Comparison of ENCODE assay signal across 1 cellular context in genomic region chr14:73695997-73696396, GRCh38.
TF ChIP-seq lines count a peak whose summit lies in the region.

No MANE protein-coding gene starts in this region.

TF ChIP-seq in GM23338, 12 proteins besides CTCF, POLR2A, EP300 and RAD21 (continued from another document):
- TF ChIP-seq ZNF462 (CRISPR knock-in tag; IDR thresholded peaks at IDR 0.05): no peak
- TF ChIP-seq JUNB (IDR thresholded peaks at IDR 0.05; ENCODE audit: unreplicated experiment): no peak
- TF ChIP-seq ETS1 (IDR thresholded peaks at IDR 0.05): no peak
- no peak for TF ChIP-seq CREB1 (CRISPR knock-in tag; IDR thresholded peaks at IDR 0.05; ENCODE audit: low read depth)
- TF ChIP-seq EZH2phosphoT487 (IDR thresholded peaks at IDR 0.05; ENCODE audit: unreplicated experiment): no peak
- TF ChIP-seq ZNF114 (CRISPR knock-in tag; IDR thresholded peaks at IDR 0.05): no peak
- TF ChIP-seq EZH2 (IDR thresholded peaks at IDR 0.05; ENCODE audit: low read depth, unreplicated experiment): no peak
